1 cellular context compared by ENCODE assay signal in the genomic region with DNA sequence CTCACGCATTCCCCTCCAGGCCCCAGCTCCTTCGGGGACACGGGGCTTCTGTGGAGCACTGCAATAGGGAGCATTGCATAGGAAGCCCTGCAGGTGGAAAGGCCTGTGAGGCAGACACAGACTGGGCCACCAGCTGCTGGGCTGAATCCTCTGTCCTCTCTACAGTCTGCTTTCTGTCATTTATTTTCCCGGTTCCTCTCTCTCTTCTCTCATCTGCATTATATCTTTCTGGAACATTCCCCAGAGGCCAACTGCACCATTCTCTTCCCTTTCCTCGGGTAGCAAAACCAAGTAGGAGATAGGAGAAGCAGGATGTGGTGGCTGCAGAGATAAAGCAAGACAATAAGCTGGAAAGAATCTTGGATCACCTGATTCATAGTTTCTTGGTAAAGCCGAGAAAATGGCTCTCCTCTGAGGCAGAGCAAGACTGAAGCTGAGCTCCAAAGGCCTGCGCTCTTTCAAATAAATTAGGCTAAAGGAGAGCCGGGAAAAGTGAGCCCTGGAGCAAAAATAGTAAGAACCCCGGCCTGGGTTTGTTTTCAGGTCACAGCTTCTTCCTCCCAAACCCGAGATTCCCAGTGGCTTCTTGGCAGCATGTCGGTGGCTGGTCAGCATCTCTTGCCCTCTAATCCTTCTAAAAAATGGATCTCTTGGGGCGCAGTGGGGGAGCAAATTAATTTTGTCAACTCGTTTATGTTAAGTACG.
TF ChIP-seq lines count a peak whose summit lies in the region.

No MANE protein-coding gene starts in this region.

TF ChIP-seq in SK-N-SH, 30 proteins besides CTCF, POLR2A, EP300 and RAD21 (continued from another document):
- TF ChIP-seq, protein P1, sequence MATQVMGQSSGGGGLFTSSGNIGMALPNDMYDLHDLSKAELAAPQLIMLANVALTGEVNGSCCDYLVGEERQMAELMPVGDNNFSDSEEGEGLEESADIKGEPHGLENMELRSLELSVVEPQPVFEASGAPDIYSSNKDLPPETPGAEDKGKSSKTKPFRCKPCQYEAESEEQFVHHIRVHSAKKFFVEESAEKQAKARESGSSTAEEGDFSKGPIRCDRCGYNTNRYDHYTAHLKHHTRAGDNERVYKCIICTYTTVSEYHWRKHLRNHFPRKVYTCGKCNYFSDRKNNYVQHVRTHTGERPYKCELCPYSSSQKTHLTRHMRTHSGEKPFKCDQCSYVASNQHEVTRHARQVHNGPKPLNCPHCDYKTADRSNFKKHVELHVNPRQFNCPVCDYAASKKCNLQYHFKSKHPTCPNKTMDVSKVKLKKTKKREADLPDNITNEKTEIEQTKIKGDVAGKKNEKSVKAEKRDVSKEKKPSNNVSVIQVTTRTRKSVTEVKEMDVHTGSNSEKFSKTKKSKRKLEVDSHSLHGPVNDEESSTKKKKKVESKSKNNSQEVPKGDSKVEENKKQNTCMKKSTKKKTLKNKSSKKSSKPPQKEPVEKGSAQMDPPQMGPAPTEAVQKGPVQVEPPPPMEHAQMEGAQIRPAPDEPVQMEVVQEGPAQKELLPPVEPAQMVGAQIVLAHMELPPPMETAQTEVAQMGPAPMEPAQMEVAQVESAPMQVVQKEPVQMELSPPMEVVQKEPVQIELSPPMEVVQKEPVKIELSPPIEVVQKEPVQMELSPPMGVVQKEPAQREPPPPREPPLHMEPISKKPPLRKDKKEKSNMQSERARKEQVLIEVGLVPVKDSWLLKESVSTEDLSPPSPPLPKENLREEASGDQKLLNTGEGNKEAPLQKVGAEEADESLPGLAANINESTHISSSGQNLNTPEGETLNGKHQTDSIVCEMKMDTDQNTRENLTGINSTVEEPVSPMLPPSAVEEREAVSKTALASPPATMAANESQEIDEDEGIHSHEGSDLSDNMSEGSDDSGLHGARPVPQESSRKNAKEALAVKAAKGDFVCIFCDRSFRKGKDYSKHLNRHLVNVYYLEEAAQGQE (IDR thresholded peaks at IDR 0.05; ENCODE audit: low read depth, low read length) = no peak
- TF ChIP-seq MXI1 (IDR thresholded peaks at IDR 0.05; ENCODE audit: low read depth, low read length) = no peak
- TF ChIP-seq NRF1 (IDR thresholded peaks at IDR 0.05; ENCODE audit: low read depth, low read length) = no peak
- no peak for TF ChIP-seq RCOR1 (IDR thresholded peaks at IDR 0.05; ENCODE audit: low read length)
- TF ChIP-seq, protein P2, sequence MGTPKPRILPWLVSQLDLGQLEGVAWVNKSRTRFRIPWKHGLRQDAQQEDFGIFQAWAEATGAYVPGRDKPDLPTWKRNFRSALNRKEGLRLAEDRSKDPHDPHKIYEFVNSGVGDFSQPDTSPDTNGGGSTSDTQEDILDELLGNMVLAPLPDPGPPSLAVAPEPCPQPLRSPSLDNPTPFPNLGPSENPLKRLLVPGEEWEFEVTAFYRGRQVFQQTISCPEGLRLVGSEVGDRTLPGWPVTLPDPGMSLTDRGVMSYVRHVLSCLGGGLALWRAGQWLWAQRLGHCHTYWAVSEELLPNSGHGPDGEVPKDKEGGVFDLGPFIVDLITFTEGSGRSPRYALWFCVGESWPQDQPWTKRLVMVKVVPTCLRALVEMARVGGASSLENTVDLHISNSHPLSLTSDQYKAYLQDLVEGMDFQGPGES (IDR thresholded peaks at IDR 0.05; ENCODE audit: low read depth, low read length) = no peak
- TF ChIP-seq GATA2 (CRISPR knock-in tag; IDR thresholded peaks at IDR 0.05) = no peak
- no peak for TF ChIP-seq JUND (IDR thresholded peaks at IDR 0.05)
